Comparison of ENCODE assay signal across 17 cellular contexts in genomic region chr14:53146739-53147138, GRCh38. TPM values are rescaled to one million over a fixed set of nuclear protein-coding genes. Genes with fewer than 3 reads are reported as not detected.
A peak's percentile ranks its signal among the peaks of the same experiment; 100 is the strongest.
DNase-seq lines count a peak whose midpoint lies in the region; ATAC-seq and TF ChIP-seq lines count a peak whose summit lies in the region.
"Had no signal": no experiment of that assay in that cellular context is flagged by ENCODE, and none has a peak within 500 bp of the region (broad histone marks: within the 10 kb centered on the region; RNA-seq: fewer than 3 reads in every experiment).

No MANE protein-coding gene starts in this region.

- no CpG with 5 or more reads among the region's 3 CpGs for WGBS in mesendoderm (ENCODE audit: extremely low coverage, insufficient coverage, low lambda C conversion rate)

- H3K27ac Mint-ChIP-seq in CD8-positive, alpha-beta T cell = peak overlapping the region; percentile 55
- peak overlapping the region; percentile 5 to 69 for H3K27ac Mint-ChIP-seq in effector memory CD8-positive, alpha-beta T cell
- H3K27ac Mint-ChIP-seq: type B pancreatic cell had no signal

- peaks cover 38% of the 10 kb centered on the region for H3K4me1 ChIP-seq in CD8-positive, alpha-beta T cell (ENCODE audit: insufficient read depth, low read length)
- H3K4me1 ChIP-seq in DOHH2 (ENCODE audit: control insufficient read depth, low read length) = peaks cover 41% of the 10 kb centered on the region
- H3K4me1 ChIP-seq in OCI-LY7 (ENCODE audit: insufficient read depth, low read length, poor library complexity, severe bottlenecking) = peaks cover 37% of the 10 kb centered on the region
- peaks cover 3% of the 10 kb centered on the region for H3K4me1 ChIP-seq in mesendoderm (ENCODE audit: control insufficient read depth, low read depth, low read length)

- H3K4me3 ChIP-seq in CD8-positive, alpha-beta T cell (ENCODE audit: low read depth, low read length) = no peak overlapping the region
- H3K4me3 ChIP-seq in DOHH2 (ENCODE audit: low read length) (peak overlapping the region; percentile 55), OCI-LY7 (ENCODE audit: low read depth, low read length, poor library complexity, severe bottlenecking) (peak overlapping the region; percentile 85), mesendoderm (ENCODE audit: low read length) (no peak overlapping the region)
- H3K4me3 ChIP-seq: adrenal gland, GM23248 had no signal

- peaks cover 12% of the 10 kb centered on the region for H3K79me1 ChIP-seq in mesendoderm (ENCODE audit: low read length)

- no peak overlapping the region for H2AK5ac ChIP-seq in mesendoderm (ENCODE audit: low read length)

- H3K4me1 Mint-ChIP-seq in CD8-positive, alpha-beta T cell (ENCODE audit: low read depth) = peaks cover 72% of the 10 kb centered on the region
- H3K4me1 Mint-ChIP-seq in effector memory CD8-positive, alpha-beta T cell (ENCODE audit: low read depth in 2 of 2) = peaks cover 41 to 78% of the 10 kb centered on the region in 2 donors

- no peak for ATAC-seq in CD8-positive, alpha-beta T cell
- no peak for ATAC-seq in effector memory CD8-positive, alpha-beta T cell (replicated peaks)

- H3K27me3 Mint-ChIP-seq in CD8-positive, alpha-beta T cell (ENCODE audit: low read depth) = no peaks in the 10 kb centered on the region
- H3K27me3 Mint-ChIP-seq in effector memory CD8-positive, alpha-beta T cell = no peaks in the 10 kb centered on the region
- H3K27me3 Mint-ChIP-seq: type B pancreatic cell had no signal

- H3K36me3 ChIP-seq in CD8-positive, alpha-beta T cell (ENCODE audit: insufficient read depth, low read length) = no peaks in the 10 kb centered on the region
- H3K36me3 ChIP-seq in DOHH2 (ENCODE audit: control insufficient read depth, low read length) (peaks cover 41% of the 10 kb centered on the region), OCI-LY7 (ENCODE audit: insufficient read depth, low read length) (peaks cover 54% of the 10 kb centered on the region), mesendoderm (ENCODE audit: control insufficient read depth, insufficient read depth, low read length) (no peaks in the 10 kb centered on the region)
- H3K36me3 ChIP-seq: adrenal gland, WERI-Rb-1 had no signal

- H3K4me2 ChIP-seq in DOHH2 (ENCODE audit: low read length) (peak overlapping the region; percentile 85), OCI-LY7 (ENCODE audit: low read length) (peak overlapping the region; percentile 86), mesendoderm (ENCODE audit: low read length) (no peak overlapping the region)

- H2BK15ac ChIP-seq in mesendoderm (replicated peaks; ENCODE audit: low read depth) = no peak overlapping the region

- H3K9me3 ChIP-seq in CD8-positive, alpha-beta T cell (ENCODE audit: low read length) = no peaks in the 10 kb centered on the region
- H3K9me3 ChIP-seq in DOHH2 (ENCODE audit: control insufficient read depth, insufficient read depth, low read length) (peaks cover 19% of the 10 kb centered on the region), OCI-LY7 (ENCODE audit: low read length) (peaks cover 19% of the 10 kb centered on the region; the same call in 1 of the 2 replicates)
- H3K9me3 ChIP-seq: adrenal gland had no signal

- 0 out of 2 replicates have a peak, but pooled peaks cover 5% of the 10 kb centered on the region for H3F3A ChIP-seq in DOHH2 (ENCODE audit: control insufficient read depth, insufficient read depth)

- H3K27ac ChIP-seq in CD8-positive, alpha-beta T cell (ENCODE audit: low read depth, low read length) = no peak overlapping the region
- H3K27ac ChIP-seq in DOHH2 (ENCODE audit: low read depth, low read length) = peak overlapping the region; percentile 61
- H3K27ac ChIP-seq in OCI-LY7 (ENCODE audit: low read depth, low read length, poor library complexity, severe bottlenecking) = no peak overlapping the region
- H3K27ac ChIP-seq in mesendoderm (ENCODE audit: low read depth, low read length) = no peak overlapping the region
- H3K27ac ChIP-seq: adrenal gland, GM23248, WERI-Rb-1 had no signal

- peaks cover 37% of the 10 kb centered on the region for H3K36me3 Mint-ChIP-seq in CD8-positive, alpha-beta T cell
- peaks cover 11% of the 10 kb centered on the region for H3K36me3 Mint-ChIP-seq in effector memory CD8-positive, alpha-beta T cell (ENCODE audit: insufficient read depth)

- POLR2A ChIA-PET in CD8-positive, alpha-beta T cell (lab: Charles Lee) = no interaction called here
- POLR2A ChIA-PET in OCI-LY7 (lab: Charles Lee) = interaction anchor here (1.1 kb wide), 1 partner anchor 14 kb away, joined by 3 read pairs; no protein-coding TSS in a partner anchor

- H3K4me3 Mint-ChIP-seq in CD8-positive, alpha-beta T cell = peak overlapping the region; percentile 13
- H3K4me3 Mint-ChIP-seq in effector memory CD8-positive, alpha-beta T cell = peak overlapping the region in 1 of 2 donors; percentile 52
- H3K4me3 Mint-ChIP-seq: type B pancreatic cell had no signal

- no peak overlapping the region for H4K8ac ChIP-seq in mesendoderm (ENCODE audit: low read depth, low read length)

- H3K79me2 ChIP-seq in DOHH2 (ENCODE audit: control insufficient read depth, low read length) = peaks cover 100% of the 10 kb centered on the region
- peaks cover 100% of the 10 kb centered on the region for H3K79me2 ChIP-seq in OCI-LY7 (ENCODE audit: insufficient read depth, low read depth, low read length)
- peaks cover 19% of the 10 kb centered on the region for H3K79me2 ChIP-seq in mesendoderm (ENCODE audit: control insufficient read depth, insufficient read depth, low read length)

- BruUV-seq in OCI-LY7 (replicated peaks; lab: Mats Ljungman, UMichigan) = no TSS peak

- intact Hi-C loops in CD8-positive, alpha-beta T cell (cut with DNase I, micrococcal nuclease) = no loop called here
- intact Hi-C loops in OCI-LY7 (cut with micrococcal nuclease; ENCODE audit: unreplicated experiment) = no loop called here

- no peak overlapping the region for H2BK120ac ChIP-seq in mesendoderm (ENCODE audit: low read depth, low read length)

- H3K27me3 ChIP-seq in CD8-positive, alpha-beta T cell (ENCODE audit: insufficient read depth, low read length) = no peaks in the 10 kb centered on the region
- H3K27me3 ChIP-seq in DOHH2 (ENCODE audit: control insufficient read depth, low read length) = no peaks in the 10 kb centered on the region
- no peaks in the 10 kb centered on the region for H3K27me3 ChIP-seq in mesendoderm (ENCODE audit: insufficient read depth, low read length, poor library complexity)
- H3K27me3 ChIP-seq: adrenal gland had no signal

- H2BK5ac ChIP-seq in mesendoderm (ENCODE audit: low read length) = no peak overlapping the region

- peaks cover 30% of the 10 kb centered on the region for H4K20me1 ChIP-seq in DOHH2 (ENCODE audit: control insufficient read depth, insufficient read depth, low read depth, low read length)
- H4K20me1 ChIP-seq in OCI-LY7 (ENCODE audit: insufficient read depth, low read length) = peaks cover 42% of the 10 kb centered on the region

- H4K5ac ChIP-seq in mesendoderm (ENCODE audit: low read length) = no peak overlapping the region

- DNase-seq in CD8-positive, alpha-beta T cell = no peak
- DNase-seq in OCI-LY7 (ENCODE audit: low spot score) = no peak
- DNase-seq in effector memory CD8-positive, alpha-beta T cell = no peak
- no peak for DNase-seq in NCI-H1417 (lab: John Stamatoyannopoulos, UW)
- no peak for DNase-seq in mesendoderm
- DNase-seq in DMS79 (lab: John Stamatoyannopoulos, UW) = no peak
- no peak for DNase-seq in DMS53 (lab: John Stamatoyannopoulos, UW)
- DNase-seq: activated CD8-positive, alpha-beta memory T cell treated with anti-CD3 and anti-CD28 coated beads for 24 hours; adrenal gland; GM23248; kidney glomerular epithelial cell; NCI-H1436 treated with DMSO at 0.1 percent for 48 hours; NCI-H510A treated with DMSO at 0.1 percent for 48 hours; stimulated activated CD4-positive, alpha-beta T cell treated with anti-CD3 and anti-CD28 coated beads, Interleukin-4, amount 100 ng/mL, for 24 hours; WERI-Rb-1 had no signal

- TF ChIP-seq CTCF in CD8-positive, alpha-beta T cell (IDR thresholded peaks at IDR 0.05) = no peak
- TF ChIP-seq CTCF in DOHH2 (IDR thresholded peaks at IDR 0.05; ENCODE audit: low read depth, low read length, poor library complexity, severe bottlenecking) = no peak
- TF ChIP-seq CTCF in OCI-LY7 (conservative IDR thresholded peaks at IDR 0.05; ENCODE audit: low read length) = no peak

- H3K9me2 ChIP-seq in DOHH2 (replicated peaks; ENCODE audit: control insufficient read depth, low read length) (no peaks in the 10 kb centered on the region), OCI-LY7 (ENCODE audit: insufficient read depth, low read length) (no peaks in the 10 kb centered on the region)

- H3K9ac ChIP-seq in mesendoderm (ENCODE audit: low read length) = no peak overlapping the region
- H3K9ac ChIP-seq: GM23248 had no signal

- no peak overlapping the region for H3K4ac ChIP-seq in mesendoderm (ENCODE audit: low read depth, low read length)

- H3K9me3 Mint-ChIP-seq in CD8-positive, alpha-beta T cell = peaks cover 9% of the 10 kb centered on the region
- H3K9me3 Mint-ChIP-seq in effector memory CD8-positive, alpha-beta T cell = no peaks in the 10 kb centered on the region

- CTCF ChIA-PET in CD8-positive, alpha-beta T cell (lab: Charles Lee) = no interaction called here
- CTCF ChIA-PET in OCI-LY7 (lab: Charles Lee; ENCODE audit: unreplicated experiment) = no interaction called here

- H2AFZ ChIP-seq in OCI-LY7 (ENCODE audit: low read length) = no peak overlapping the region
- H2AFZ ChIP-seq: GM23248 had no signal

- no peak overlapping the region for H3K18ac ChIP-seq in mesendoderm (ENCODE audit: low read length)

- no peak overlapping the region for H3K56ac ChIP-seq in mesendoderm (ENCODE audit: low read length)

- H3K23ac ChIP-seq in mesendoderm (ENCODE audit: low read length) = no peak overlapping the region

RNA-seq across cellular contexts. Expression of gene DDHD1, which starts 6.4 kb away (rescaled TPM):
- total RNA-seq in CD8-positive, alpha-beta T cell = 10 to 100 TPM; 40.1 to 44.3 TPM
- 26.7 and 28.7 TPM in 2 replicates for total RNA-seq in OCI-LY7 (2014; rRNA removed; shearing (Covaris generic))
- 43.3 and 45.2 TPM in 2 replicates for total RNA-seq in OCI-LY7 (2022)
- 4.4 TPM for polyA plus RNA-seq in mesendoderm (2013, experiment 1 of 2)
- polyA plus RNA-seq in mesendoderm (2013, experiment 2 of 2) = 5.6 TPM

Comparison
In these comparisons a context has a peak if more than half of its experiments do, and no peak if none do; other contexts are left out.
1. H3K4me3 ChIP-seq: peak in DOHH2 (single experiment) and OCI-LY7 (single experiment); none in CD8-positive, alpha-beta T cell (single experiment) and mesendoderm (single experiment).